Comparison of ENCODE assay signal across 20 cellular contexts in genomic region chr11:66231561-66231960, GRCh38. TPM values are rescaled to one million over a fixed set of nuclear protein-coding genes. Genes with fewer than 3 reads are reported as not detected.
DNase-seq lines count a peak whose midpoint lies in the region; ATAC-seq and TF ChIP-seq lines count a peak whose summit lies in the region.
"Had no signal": no experiment of that assay in that cellular context is flagged by ENCODE, and none has a peak within 500 bp of the region (broad histone marks: within the 10 kb centered on the region; RNA-seq: fewer than 3 reads in every experiment).

No MANE protein-coding gene starts in this region.

- no peak overlapping the region for H3K4me3 ChIP-seq in A673 (ENCODE audit: low read depth, low read length, poor library complexity, severe bottlenecking)
- H3K4me3 ChIP-seq: gastroesophageal sphincter, transverse colon had no signal

- intact Hi-C loops in Right ventricle myocardium inferior (cut with DNase I) = no loop called here
- intact Hi-C loops in left cardiac atrium (cut with DNase I) = no loop called here
- intact Hi-C loops in A673 (cut with micrococcal nuclease; ENCODE audit: unreplicated experiment) = no loop called here

- H3K27ac Mint-ChIP-seq in T-helper 17 cell = peak overlapping the region; percentile 87
- peak overlapping the region; percentile 30 for H3K27ac Mint-ChIP-seq in progenitor cell of endocrine pancreas
- H3K27ac Mint-ChIP-seq: stimulated activated naive CD8-positive, alpha-beta T cell treated with anti-CD3 and anti-CD28 coated beads, Interleukin-15, Interleukin-2, amounts not matched to agents 100 ng/mL and 50 ng/mL, for 24 hours had no signal

- DNase-seq in Right ventricle myocardium inferior (ENCODE audit: missing footprints) (peak; percentile 44), left cardiac atrium (no peak), NCI-H146 (lab: John Stamatoyannopoulos, UW) (peak; percentile 93), T-helper 17 cell (no peak), progenitor cell of endocrine pancreas (ENCODE audit: low spot score, unreplicated experiment) (no peak), GM03348 (ENCODE audit: low spot score) (no peak), A673 (ENCODE audit: low spot score) (no peak), globus pallidus (ENCODE audit: low spot score) (no peak)
- DNase-seq: amygdala; GOT3; left colon; NCI-H526 treated with DMSO at 0.1 percent for 48 hours; PC-3; stimulated activated CD4-positive, alpha-beta T cell treated with anti-CD3 and anti-CD28 coated beads, Interleukin-1b, Interleukin-23, amount 100 ng/mL, for 48 hours; transverse colon had no signal

- no TSS peak for BruUV-seq in A673 (replicated peaks; lab: Mats Ljungman, UMichigan)

- H3K27me3 ChIP-seq in A673 (replicated peaks; ENCODE audit: insufficient read depth, low read depth, low read length, poor library complexity) = no peaks in the 10 kb centered on the region
- H3K27me3 ChIP-seq: gastroesophageal sphincter, transverse colon had no signal

- H3K4me1 ChIP-seq in A673 (ENCODE audit: insufficient read depth, low read length, poor library complexity, severe bottlenecking) = peaks cover 9% of the 10 kb centered on the region
- H3K4me1 ChIP-seq: gastroesophageal sphincter, transverse colon had no signal

- POLR2A ChIA-PET in A673 (lab: Charles Lee; ENCODE audit: low non-redundant PET) = no interaction called here

- no peak overlapping the region for H3K27ac ChIP-seq in A673 (ENCODE audit: low read depth, low read length, poor library complexity, severe bottlenecking)
- H3K27ac ChIP-seq: gastroesophageal sphincter, transverse colon had no signal

- no peak for TF ChIP-seq CTCF in progenitor cell of endocrine pancreas (IDR thresholded peaks at IDR 0.05; ENCODE audit: unreplicated experiment)
- TF ChIP-seq CTCF in A673 (conservative IDR thresholded peaks at IDR 0.05; ENCODE audit: low read depth, low read length) = no peak

- H3K27me3 Mint-ChIP-seq in T-helper 17 cell = no peaks in the 10 kb centered on the region
- no peaks in the 10 kb centered on the region for H3K27me3 Mint-ChIP-seq in progenitor cell of endocrine pancreas
- H3K27me3 Mint-ChIP-seq: natural killer cell treated with Interleukin-12 subunit alpha and Interleukin-12 subunit beta and Interleukin-15 and Interleukin-18, amount 100 ng/mL, for 72 hours; stimulated activated naive CD8-positive, alpha-beta T cell treated with anti-CD3 and anti-CD28 coated beads, Interleukin-15, Interleukin-2, amounts not matched to agents 100 ng/mL and 50 ng/mL, for 24 hours had no signal

- H3K36me3 ChIP-seq in A673 (ENCODE audit: insufficient read depth, low read length, poor library complexity, severe bottlenecking) = peaks cover 8% of the 10 kb centered on the region

- H3K4me3 Mint-ChIP-seq in T-helper 17 cell (no peak overlapping the region), progenitor cell of endocrine pancreas (ENCODE audit: low read depth) (no peak overlapping the region)
- H3K4me3 Mint-ChIP-seq: natural killer cell treated with Interleukin-12 subunit alpha and Interleukin-12 subunit beta and Interleukin-15 and Interleukin-18, amount 100 ng/mL, for 72 hours; stimulated activated naive CD8-positive, alpha-beta T cell treated with anti-CD3 and anti-CD28 coated beads, Interleukin-15, Interleukin-2, amounts not matched to agents 100 ng/mL and 50 ng/mL, for 24 hours had no signal

- H3K9me3 Mint-ChIP-seq in progenitor cell of endocrine pancreas (ENCODE audit: low read depth) = no peaks in the 10 kb centered on the region
- H3K9me3 Mint-ChIP-seq: natural killer cell treated with Interleukin-12 subunit alpha and Interleukin-12 subunit beta and Interleukin-15 and Interleukin-18, amount 100 ng/mL, for 72 hours; stimulated activated naive CD8-positive, alpha-beta T cell treated with anti-CD3 and anti-CD28 coated beads, Interleukin-15, Interleukin-2, amounts not matched to agents 100 ng/mL and 50 ng/mL, for 24 hours had no signal

- H3K9me3 ChIP-seq in T-helper 17 cell (ENCODE audit: control insufficient read depth, low read length, poor library complexity, severe bottlenecking) (no peaks in the 10 kb centered on the region), A673 (ENCODE audit: low read depth, low read length, poor library complexity, severe bottlenecking) (no peaks in the 10 kb centered on the region)
- H3K9me3 ChIP-seq: gastroesophageal sphincter, transverse colon had no signal

- H3K4me1 Mint-ChIP-seq in T-helper 17 cell (peaks cover 6% of the 10 kb centered on the region), progenitor cell of endocrine pancreas (ENCODE audit: low read depth) (peaks cover 3% of the 10 kb centered on the region)

- CTCF ChIA-PET in A673 (lab: Charles Lee) = no interaction called here

- ATAC-seq in Right ventricle myocardium inferior (no peak), left cardiac atrium (no peak), T-helper 17 cell (no peak)
- ATAC-seq: esophagus mucosa; gastroesophageal sphincter; left colon; natural killer cell treated with Interleukin-12 subunit alpha and Interleukin-12 subunit beta and Interleukin-15 and Interleukin-18, amount 100 ng/mL, for 72 hours; PC-3 had no signal

- H3K36me3 Mint-ChIP-seq in T-helper 17 cell (ENCODE audit: low read depth) (peaks cover 21% of the 10 kb centered on the region), progenitor cell of endocrine pancreas (ENCODE audit: insufficient read depth) (peaks cover 19% of the 10 kb centered on the region)

RNA-seq across cellular contexts. Expression of gene KLC2, which starts 25.9 kb away (rescaled TPM):
- total RNA-seq in Right ventricle myocardium inferior (35.3 TPM), left cardiac atrium (10 to 100 TPM; 25.8 to 32.1 TPM), T-helper 17 cell (10 to 100 TPM; 55.1 to 58.3 TPM), progenitor cell of endocrine pancreas (69.8 and 70.9 TPM in 2 replicates), A673 (2021) (94.3 and 97.4 TPM in 2 replicates)

RNA-seq across cellular contexts. Expression of gene RAB1B, which starts 36.9 kb away (rescaled TPM):
- 125 TPM for total RNA-seq in Right ventricle myocardium inferior
- 100 to 1,000 TPM; 114 to 115 TPM for total RNA-seq in left cardiac atrium
- total RNA-seq in T-helper 17 cell = 10 to 100 TPM; 72.8 to 89.1 TPM
- total RNA-seq in progenitor cell of endocrine pancreas = 100 and 102 TPM in 2 replicates
- total RNA-seq in A673 (2021) = 171 and 186 TPM in 2 replicates

RNA-seq across cellular contexts. Expression of gene CNIH2, which starts 46.4 kb away (rescaled TPM):
- total RNA-seq in Right ventricle myocardium inferior (not detected), left cardiac atrium (not detected), T-helper 17 cell (10 to 100 TPM in 1 of 2 donors, 1 to 10 TPM in 1; 9.0 to 14.4 TPM), progenitor cell of endocrine pancreas (21.3 and 21.7 TPM in 2 replicates), A673 (2021) (11.6 and 13.7 TPM in 2 replicates)
- total RNA-seq: posterior vena cava had no signal

RNA-seq across cellular contexts. Expression of gene YIF1A, which starts 57.4 kb away (rescaled TPM):
- total RNA-seq in Right ventricle myocardium inferior (48.7 TPM), left cardiac atrium (10 to 100 TPM; 53.2 to 81.1 TPM), T-helper 17 cell (10 to 100 TPM; 32.6 to 35.1 TPM), progenitor cell of endocrine pancreas (61.7 and 64.6 TPM in 2 replicates), A673 (2021) (125 and 128 TPM in 2 replicates)

Comparison
In these comparisons a context has a peak if more than half of its experiments do, and no peak if none do; other contexts are left out.
1. DNase-seq: peak in Right ventricle myocardium inferior (single experiment) and NCI-H146 (single experiment); none in left cardiac atrium (single experiment), T-helper 17 cell (0 of 3), progenitor cell of endocrine pancreas (single experiment), GM03348 (single experiment), A673 (single experiment) and globus pallidus (single experiment).